ENCODE assay signal across 8 cellular contexts in genomic region chr7:112938895-112939588, GRCh38.
DNase-seq lines count a peak whose midpoint lies in the region; ATAC-seq and TF ChIP-seq lines count a peak whose summit lies in the region.

No MANE protein-coding gene starts in this region.

- no peaks in the 10 kb centered on the region; the same call in 1 of the 2 replicates for H4K20me1 ChIP-seq in DND-41 (ENCODE audit: insufficient read depth, low read length)
- H4K20me1 ChIP-seq in hepatocyte (ENCODE audit: insufficient read depth, poor library complexity, severe bottlenecking): peaks cover 6% of the 10 kb centered on the region

- peak; percentile 37 for ATAC-seq in DND-41 (ENCODE audit: insufficient read depth, low read depth)

- TF ChIP-seq CTCF in DND-41 (IDR thresholded peaks at IDR 0.05; ENCODE audit: borderline replicate concordance, extremely low read depth, low read length, poor library complexity, severe bottlenecking) (no peak), HFF-Myc (IDR thresholded peaks at IDR 0.05; ENCODE audit: low read depth, low read length, missing control alignments) (no peak), astrocyte of the cerebellum (IDR thresholded peaks at IDR 0.05; ENCODE audit: low read depth, low read length, missing control alignments) (no peak), hepatocyte (IDR thresholded peaks at IDR 0.05; ENCODE audit: poor library complexity) (peak; percentile 3), prostate gland (IDR thresholded peaks at IDR 0.05) (no peak)

- H3K4me2 ChIP-seq in DND-41 (ENCODE audit: insufficient read depth, low read length) (peak overlapping the region; percentile 80), hepatocyte (peak overlapping the region; percentile 73)

- TF ChIP-seq POLR2A in prostate gland (IDR thresholded peaks at IDR 0.05): no peak

- no peaks in the 10 kb centered on the region for H3K9me2 ChIP-seq in hepatocyte (replicated peaks; ENCODE audit: insufficient read depth)

- H3K27ac ChIP-seq in DND-41 (ENCODE audit: low read length) (peak overlapping the region; percentile 67), hepatocyte (peak overlapping the region; percentile 72), prostate gland (peak overlapping the region; percentile 77 to 80)

- H3K79me2 ChIP-seq in DND-41 (ENCODE audit: insufficient read depth, low read length) (peaks cover 50% of the 10 kb centered on the region), hepatocyte (peaks cover 52% of the 10 kb centered on the region)

- H3K9me3 ChIP-seq in DND-41 (ENCODE audit: insufficient read depth, low read length, severe bottlenecking): no peaks in the 10 kb centered on the region
- no peaks in the 10 kb centered on the region for H3K9me3 ChIP-seq in hepatocyte (ENCODE audit: low read depth)
- no peaks in the 10 kb centered on the region for H3K9me3 ChIP-seq in prostate gland

- 2% methylated on average over 23 of the region's 26 CpGs for WGBS in hepatocyte (ENCODE audit: low lambda C conversion rate, missing lambda C conversion rate)
- WGBS in prostate gland: 1% methylated on average over 26 of the region's 26 CpGs

- peak overlapping the region; percentile 79 for H2AFZ ChIP-seq in DND-41 (ENCODE audit: low read depth, low read length)
- peak overlapping the region; percentile 36 for H2AFZ ChIP-seq in hepatocyte

- H3K36me3 ChIP-seq in DND-41 (ENCODE audit: insufficient read depth, low read length): no peaks in the 10 kb centered on the region; the same call in 1 of the 2 replicates
- H3K36me3 ChIP-seq in hepatocyte (replicated peaks; ENCODE audit: insufficient read depth, low read depth): no peaks in the 10 kb centered on the region
- H3K36me3 ChIP-seq in prostate gland: no peaks in the 10 kb centered on the region

- in situ Hi-C loops in astrocyte of the cerebellum (cut with HindIII; ENCODE audit: low sequenced_read_pairs): no loop called here

- DNase-seq in DND-41 (peak; percentile 68), HFF-Myc (ENCODE audit: extremely low read depth, low read depth) (no peak), OCI-M2 (lab: John Stamatoyannopoulos, UW; ENCODE audit: unreplicated experiment) (peak; percentile 78), astrocyte of the cerebellum (ENCODE audit: low read depth) (no peak), hepatocyte (ENCODE audit: low spot score) (peak; percentile 76), prostate gland (ENCODE audit: low spot score) (peak; percentile 5), T1000 (lab: John Stamatoyannopoulos, UW) (no peak), T-helper 9 cell (no peak)

- peak overlapping the region; percentile 63 for H3K9ac ChIP-seq in DND-41 (ENCODE audit: low read depth, low read length)

- H3K4me3 ChIP-seq in DND-41 (ENCODE audit: low read depth in 1 of 2, low read length in 2 of 2) (peak overlapping the region; percentile 74 to 76), HFF-Myc (replicated peaks; ENCODE audit: low read depth, low read length) (peak overlapping the region; percentile 71), astrocyte of the cerebellum (ENCODE audit: low read depth, low read length) (peak overlapping the region; percentile 77), hepatocyte (peak overlapping the region; percentile 80), prostate gland (peak overlapping the region; percentile 83 to 86)

- intact Hi-C loops in prostate gland (cut with DNase I): loop anchor here (5.0 kb wide), 2 partner anchors 147 to 178 kb away; partner anchors contain the start of genes SMIM30 and TMEM168

- peaks cover 38% of the 10 kb centered on the region for H3K4me1 ChIP-seq in DND-41 (ENCODE audit: insufficient read depth, low read length)
- H3K4me1 ChIP-seq in hepatocyte (ENCODE audit: insufficient read depth): peaks cover 11% of the 10 kb centered on the region
- peaks cover 3% of the 10 kb centered on the region for H3K4me1 ChIP-seq in prostate gland (replicated peaks)

- no peaks in the 10 kb centered on the region for H3K27me3 ChIP-seq in DND-41 (ENCODE audit: insufficient read depth, low read length, poor library complexity)
- no peaks in the 10 kb centered on the region for H3K27me3 ChIP-seq in hepatocyte
- no peaks in the 10 kb centered on the region for H3K27me3 ChIP-seq in prostate gland (replicated peaks; ENCODE audit: insufficient read depth)

Comparison
In these comparisons a context has a peak if more than half of its experiments do, and no peak if none do; other contexts are left out.
1. DNase-seq: peak in DND-41 (single experiment), OCI-M2 (single experiment), hepatocyte (single experiment) and prostate gland (single experiment); none in HFF-Myc (single experiment), astrocyte of the cerebellum (single experiment), T1000 (single experiment) and T-helper 9 cell (single experiment).
2. Peak in every context shown above with its lines, with median percentiles within 50 percentile points of each other: H3K27ac ChIP-seq and H3K4me3 ChIP-seq.